Comparison of ENCODE assay signal across 17 cellular contexts in the genomic region with DNA sequence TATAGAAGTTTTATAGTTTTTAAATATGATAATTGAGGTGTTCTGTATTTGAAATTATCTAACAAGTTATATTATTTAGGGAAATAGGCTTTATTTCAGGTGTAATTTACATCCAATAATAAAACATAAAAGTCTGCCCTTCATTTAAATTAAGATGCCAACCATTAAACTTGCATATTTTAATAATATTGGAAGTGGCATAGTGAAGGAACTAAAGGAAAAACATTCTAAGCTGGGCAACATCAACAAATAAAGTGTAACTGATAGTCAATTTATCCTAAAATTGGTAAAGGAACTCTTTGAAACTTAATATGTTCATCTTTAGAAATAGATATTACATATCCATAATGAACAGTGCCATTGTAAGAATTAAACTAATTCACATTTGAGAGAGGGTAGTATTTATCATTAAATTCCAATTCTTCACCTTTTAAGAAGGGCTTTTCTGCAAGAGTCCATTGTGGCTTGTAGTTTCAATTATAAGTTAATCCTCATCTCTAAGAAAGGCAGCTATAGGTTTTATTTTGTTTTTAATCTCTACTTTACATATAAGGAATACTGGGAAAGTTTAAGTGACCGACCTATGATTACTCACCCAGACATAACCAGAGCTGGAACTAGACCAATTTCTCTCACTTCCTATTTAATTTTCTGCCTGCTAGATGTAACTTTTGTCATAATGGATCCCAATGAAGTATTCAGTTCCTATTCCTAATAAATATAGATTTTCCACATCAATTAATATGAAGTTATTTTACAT. TPM values are rescaled to one million over a fixed set of nuclear protein-coding genes. Genes with fewer than 3 reads are reported as not detected.
A peak's percentile ranks its signal among the peaks of the same experiment; 100 is the strongest.
DNase-seq lines count a peak whose midpoint lies in the region; ATAC-seq, FAIRE-seq and TF ChIP-seq lines count a peak whose summit lies in the region.
"Had no signal": no experiment of that assay in that cellular context is flagged by ENCODE, and none has a peak within 500 bp of the region (broad histone marks: within the 10 kb centered on the region; RNA-seq: fewer than 3 reads in every experiment).

No MANE protein-coding gene starts in this region.

- no peak overlapping the region for H3K27ac ChIP-seq in astrocyte (ENCODE audit: low read depth, low read length)
- no peak overlapping the region for H3K27ac ChIP-seq in gastroesophageal sphincter

- TF ChIP-seq EP300 in gastroesophageal sphincter (IDR thresholded peaks at IDR 0.05), result no peak

- TF ChIP-seq CTCF in astrocyte (IDR thresholded peaks at IDR 0.05; ENCODE audit: insufficient read depth, low read depth, low read length), result no peak
- no peak for TF ChIP-seq CTCF in gastroesophageal sphincter (IDR thresholded peaks at IDR 0.05)

- H3K27me3 Mint-ChIP-seq in astrocyte (ENCODE audit: low read depth, unreplicated experiment), result no peaks in the 10 kb centered on the region

- no peak overlapping the region for H3K9ac ChIP-seq in astrocyte (ENCODE audit: low read length)

- H3K79me2 ChIP-seq in astrocyte (ENCODE audit: insufficient read depth, low read length), result no peaks in the 10 kb centered on the region

- H3K4me3 ChIP-seq in astrocyte (ENCODE audit: insufficient read depth, low read depth, low read length) (no peak overlapping the region), gastroesophageal sphincter (no peak overlapping the region)

- H3K36me3 ChIP-seq in astrocyte (ENCODE audit: insufficient read depth, low read length) (no peaks in the 10 kb centered on the region), gastroesophageal sphincter (no peaks in the 10 kb centered on the region)

- no peak overlapping the region for H2AFZ ChIP-seq in astrocyte (ENCODE audit: low read depth, low read length)

- no peak for TF ChIP-seq POLR2A in gastroesophageal sphincter (IDR thresholded peaks at IDR 0.05)

- ATAC-seq in gastroesophageal sphincter, result no peak
- ATAC-seq: Right ventricle myocardium inferior had no signal

- no peak for FAIRE-seq in astrocyte (lab: Jason Lieb, UNC)

- H3K9me3 ChIP-seq in astrocyte (ENCODE audit: insufficient read depth, low read depth, low read length) (no peaks in the 10 kb centered on the region), gastroesophageal sphincter (no peaks in the 10 kb centered on the region)

- peaks cover 6% of the 10 kb centered on the region for H4K20me1 ChIP-seq in astrocyte (ENCODE audit: insufficient read depth, low read length)

- DNase-seq in CD1c-positive myeloid dendritic cell (ENCODE audit: extremely low spot score) (peak; percentile 19), HT1080 (ENCODE audit: low read depth) (peak; percentile 82), astrocyte (ENCODE audit: low read depth) (peak; percentile 5), glomerular visceral epithelial cell (ENCODE audit: extremely low spot score) (peak; percentile 7), retina (no peak)
- no peak for DNase-seq in activated CD4-positive, alpha-beta T cell treated with anti-CD3 and anti-CD28 coated beads, Interleukin-2, amount 50 U/mL, for 48 hours
- DNase-seq: AML-193; CD4-positive, CD25-positive, alpha-beta regulatory T cell; DMS79 treated with DMSO at 0.1 percent for 48 hours; H9; NCI-H146; NCI-H345; NCI-H526 treated with DMSO at 0.1 percent for 48 hours had no signal

- H3K27me3 ChIP-seq in astrocyte (ENCODE audit: insufficient read depth, low read length), result no peaks in the 10 kb centered on the region
- H3K27me3 ChIP-seq in gastroesophageal sphincter, result peaks cover 25% of the 10 kb centered on the region

- no peaks in the 10 kb centered on the region for H3K9me3 Mint-ChIP-seq in astrocyte (ENCODE audit: unreplicated experiment)
- H3K9me3 Mint-ChIP-seq: H9 had no signal

- 56 to 78% methylated on average over 1 of the region's 1 CpG for WGBS in gastroesophageal sphincter (ENCODE audit: low coverage in 1 of 2), 2 donors

- H3K4me2 ChIP-seq in astrocyte (ENCODE audit: low read length), result no peak overlapping the region

- peak overlapping the region; percentile 28 for H3K27ac Mint-ChIP-seq in astrocyte (ENCODE audit: unreplicated experiment)
- H3K27ac Mint-ChIP-seq: CD4-positive, CD25-positive, alpha-beta regulatory T cell; H9 had no signal

- peaks cover 5% of the 10 kb centered on the region for H3K4me1 Mint-ChIP-seq in astrocyte (ENCODE audit: low read depth, unreplicated experiment)

- H3K4me1 ChIP-seq in astrocyte (ENCODE audit: insufficient read depth, low read length) (peaks cover 5% of the 10 kb centered on the region), gastroesophageal sphincter (peaks cover 0 to 24% (median 9%) of the 10 kb centered on the region in 3 donors)

- H3K36me3 Mint-ChIP-seq in astrocyte (ENCODE audit: low read depth, unreplicated experiment), result no peaks in the 10 kb centered on the region
- H3K36me3 Mint-ChIP-seq: CD4-positive, CD25-positive, alpha-beta regulatory T cell had no signal

- H3K4me3 Mint-ChIP-seq in astrocyte (ENCODE audit: unreplicated experiment), result no peak overlapping the region
- H3K4me3 Mint-ChIP-seq: CD4-positive, CD25-positive, alpha-beta regulatory T cell; H9 had no signal

RNA-seq across cellular contexts. Expression of gene B3GALT1, which starts 3.0 kb away (rescaled TPM):
- total RNA-seq in HT1080 (2014; rRNA removed; shearing (Covaris generic)), result 0.80 and 1.4 TPM in 2 replicates
- 0.33 and 0.51 TPM in 2 replicates for polyA plus RNA-seq in HT1080 (2015; cell fraction: cytosol; rRNA removed)
- 0.37 and 0.39 TPM in 2 replicates for polyA plus RNA-seq in HT1080 (2015; cell fraction: nucleus; rRNA removed)
- total RNA-seq in astrocyte (3.9 and 4.4 TPM in 2 replicates), gastroesophageal sphincter (under 1 TPM; 0.39 to 0.57 (median 0.50) TPM)
- total RNA-seq: CD4-positive, CD25-positive, alpha-beta regulatory T cell; HT-29; OCI-LY7 had no signal
- polyA plus RNA-seq: CD4-positive, CD25-positive, alpha-beta regulatory T cell had no signal

Comparison
In these comparisons a context has a peak if more than half of its experiments do, and no peak if none do; other contexts are left out.
1. DNase-seq: peak in CD1c-positive myeloid dendritic cell (single experiment), HT1080 (single experiment), astrocyte (single experiment) and glomerular visceral epithelial cell (single experiment); none in activated CD4-positive, alpha-beta T cell treated with anti-CD3 and anti-CD28 coated beads, Interleukin-2, amount 50 U/mL, for 48 hours (0 of 2) and retina (single experiment).